Comparison of ENCODE assay signal across 8 cellular contexts in genomic region chr14:58151701-58152568, GRCh38. TPM values are rescaled to one million over a fixed set of nuclear protein-coding genes. Genes with fewer than 3 reads are reported as not detected.
DNase-seq lines count a peak whose midpoint lies in the region; TF ChIP-seq lines count a peak whose summit lies in the region.

Gene ARMH4 (minus strand): TSS chr14:58152213. CDS start chr14:58139358, 12,855 bp downstream.

- peak; percentile 91 for DNase-seq in Daoy (ENCODE audit: low read depth)
- peak; percentile 95 for DNase-seq in H7
- peak; percentile 62 for DNase-seq in MG63
- peak; percentile 79 for DNase-seq in SHP77 treated with DMSO at 0.1 percent for 48 hours (lab: John Stamatoyannopoulos, UW)
- peak; percentile 75 for DNase-seq in activated naive CD4-positive, alpha-beta T cell treated with anti-CD3 and anti-CD28 coated beads for 36 hours
- DNase-seq in germinal center (ENCODE audit: low spot score): peak; percentile 77
- DNase-seq in superior temporal gyrus (ENCODE audit: extremely low spot score): peak; percentile 87

- H3K27me3 ChIP-seq in H7 (ENCODE audit: control insufficient read depth, insufficient read depth, low read length): peaks cover 30% of the 10 kb centered on the region
- H3K27me3 ChIP-seq in MG63: peaks cover 39% of the 10 kb centered on the region
- H3K27me3 ChIP-seq in neutrophil: peaks cover 86% of the 10 kb centered on the region

- peaks cover 53% of the 10 kb centered on the region for H3K27me3 Mint-ChIP-seq in activated naive CD4-positive, alpha-beta T cell treated with anti-CD3 and anti-CD28 coated beads for 36 hours (ENCODE audit: low read depth)

- intact Hi-C loops in activated naive CD4-positive, alpha-beta T cell treated with anti-CD3 and anti-CD28 coated beads for 36 hours (cut with micrococcal nuclease): loop anchor here (1.0 to 2.0 kb wide), 2 partner anchors 14 to 49 kb away; partner anchors contain the start of gene ACTR10

- peak within 1 kb of the TSS; percentile 70 for H3K4me3 Mint-ChIP-seq in activated naive CD4-positive, alpha-beta T cell treated with anti-CD3 and anti-CD28 coated beads for 36 hours

- peaks cover 11% of the 10 kb centered on the region for H3K4me1 Mint-ChIP-seq in activated naive CD4-positive, alpha-beta T cell treated with anti-CD3 and anti-CD28 coated beads for 36 hours (ENCODE audit: low read depth)

- H3K27ac ChIP-seq in neutrophil: no peak within 1 kb of the TSS

- no peaks in the 10 kb centered on the region for H3K9me3 Mint-ChIP-seq in activated naive CD4-positive, alpha-beta T cell treated with anti-CD3 and anti-CD28 coated beads for 36 hours

- H3K4me1 ChIP-seq in neutrophil (ENCODE audit: control insufficient read depth in 1 of 2, insufficient read depth in 1 of 2, low read depth in 1 of 2, low read length in 1 of 2): peaks cover 10 to 17% of the 10 kb centered on the region in 2 experiments

- H3K4me3 ChIP-seq in H7 (ENCODE audit: insufficient read depth, low read depth, low read length) (peak within 1 kb of the TSS; percentile 76), MG63 (peak within 1 kb of the TSS; percentile 45), neutrophil (ENCODE audit: low read depth in 1 of 2, low read length in 1 of 2) (peak within 1 kb of the TSS; percentile 3 to 48)

- no peak within 1 kb of the TSS for H3K27ac Mint-ChIP-seq in activated naive CD4-positive, alpha-beta T cell treated with anti-CD3 and anti-CD28 coated beads for 36 hours

- no peaks in the 10 kb centered on the region for H3K36me3 Mint-ChIP-seq in activated naive CD4-positive, alpha-beta T cell treated with anti-CD3 and anti-CD28 coated beads for 36 hours (ENCODE audit: low read depth)

- H3K9me3 ChIP-seq in MG63 (no peaks in the 10 kb centered on the region), neutrophil (no peaks in the 10 kb centered on the region)

- H3K36me3 ChIP-seq in H7 (replicated peaks; ENCODE audit: control insufficient read depth, insufficient read depth, low read length): no peaks in the 10 kb centered on the region
- no peaks in the 10 kb centered on the region for H3K36me3 ChIP-seq in MG63
- H3K36me3 ChIP-seq in neutrophil: no peaks in the 10 kb centered on the region

- CTCF ChIA-PET in activated naive CD4-positive, alpha-beta T cell treated with anti-CD3 and anti-CD28 coated beads for 36 hours (lab: Charles Lee): interaction anchor here (0.8 to 1.6 kb wide), 2 partner anchors 15 to 40 kb away, joined by 3 to 4 read pairs; no protein-coding TSS in a partner anchor

- no peak for TF ChIP-seq CTCF in neutrophil (IDR thresholded peaks at IDR 0.05)

RNA-seq across cellular contexts. Expression of gene ARMH4, which starts in this region (rescaled TPM):
- total RNA-seq in Daoy (2014; rRNA removed; shearing (Covaris generic)): 2.9 and 3.3 TPM in 2 replicates
- 2.4 and 2.9 TPM in 2 replicates for total RNA-seq in H7 (2014; rRNA removed; shearing (Covaris generic))
- 1.9 TPM in 1 of 2 replicates, not detected in the other for total RNA-seq in MG63 (2014; rRNA removed; shearing (Covaris generic); ENCODE audit: low replicate concordance)
- total RNA-seq in activated naive CD4-positive, alpha-beta T cell treated with anti-CD3 and anti-CD28 coated beads for 36 hours: under 1 TPM in 1 of 2 experiments, not detected in 1; 0.43 TPM

Comparison
In these comparisons a context has a peak if more than half of its experiments do, and no peak if none do; other contexts are left out.
1. Peak in DNase-seq in activated naive CD4-positive, alpha-beta T cell treated with anti-CD3 and anti-CD28 coated beads for 36 hours; RNA of the gene not detected or under 1 TPM.
2. H3K4me3 ChIP-seq: peak in every context shown above with its lines; median percentile 76 in H7; 45 in MG63; 26 in neutrophil.